In genomic region chr12:67720383-67720856, GRCh38 we compare ENCODE assay signal across 13 cellular contexts.
DNase-seq lines count a peak whose midpoint lies in the region; ATAC-seq and TF ChIP-seq lines count a peak whose summit lies in the region.
"Had no signal": no experiment of that assay in that cellular context is flagged by ENCODE, and none has a peak within 500 bp of the region (broad histone marks: within the 10 kb centered on the region; RNA-seq: fewer than 3 reads in every experiment).

No MANE protein-coding gene starts in this region.

- no peaks in the 10 kb centered on the region for H3K4me1 ChIP-seq in mammary epithelial cell (ENCODE audit: insufficient read depth, low read length)

- no peak overlapping the region for H3K27ac ChIP-seq in mammary epithelial cell (ENCODE audit: insufficient read depth, low read depth, low read length)
- H3K27ac ChIP-seq: upper lobe of left lung had no signal

- H3K36me3 Mint-ChIP-seq in MCF 10A (ENCODE audit: insufficient read depth, unreplicated experiment), result no peaks in the 10 kb centered on the region
- H3K36me3 Mint-ChIP-seq: CD4-positive, CD25-positive, alpha-beta regulatory T cell; memory B cell had no signal

- no peaks in the 10 kb centered on the region for H3K9me3 ChIP-seq in mammary epithelial cell (replicated peaks; ENCODE audit: insufficient read depth, low read length)
- H3K9me3 ChIP-seq: upper lobe of left lung had no signal

- H4K20me1 ChIP-seq in mammary epithelial cell (ENCODE audit: insufficient read depth, low read length), result no peaks in the 10 kb centered on the region

- H3K79me2 ChIP-seq in mammary epithelial cell (ENCODE audit: insufficient read depth, low read length), result no peaks in the 10 kb centered on the region

- H3K27me3 Mint-ChIP-seq in MCF 10A (ENCODE audit: insufficient read depth, unreplicated experiment), result no peaks in the 10 kb centered on the region
- H3K27me3 Mint-ChIP-seq: activated T-cell treated with anti-CD3 and anti-CD28 coated beads, Interleukin-2, amount 50 U/mL, for 24 hours had no signal

- no peak overlapping the region for H3K4me3 ChIP-seq in mammary epithelial cell (replicated peaks in 1 of 3; ENCODE audit: insufficient read depth in 1 of 3, low read depth in 2 of 3, low read length in 3 of 3)
- H3K4me3 ChIP-seq: upper lobe of left lung had no signal

- H3K9ac ChIP-seq in mammary epithelial cell (ENCODE audit: insufficient read depth, low read length), result no peak overlapping the region

- in situ Hi-C loops in mammary epithelial cell (cut with MboI; ENCODE audit: low sequenced_read_pairs in 2 of 2), result no loop called here

- H3K9me3 Mint-ChIP-seq in MCF 10A (ENCODE audit: unreplicated experiment), result no peaks in the 10 kb centered on the region
- H3K9me3 Mint-ChIP-seq: activated T-cell treated with anti-CD3 and anti-CD28 coated beads, Interleukin-2, amount 50 U/mL, for 24 hours; CD4-positive, CD25-positive, alpha-beta regulatory T cell; memory B cell had no signal

- no peak for TF ChIP-seq CTCF in MCF 10A (IDR thresholded peaks at IDR 0.05; ENCODE audit: unreplicated experiment)
- no peak for TF ChIP-seq CTCF in mammary epithelial cell (conservative IDR thresholded peaks at IDR 0.05 in 1 of 2, IDR thresholded peaks at IDR 0.05 in 1 of 2; ENCODE audit: extremely low read depth in 1 of 2, insufficient read depth in 1 of 2, low read depth in 1 of 2, low read length in 2 of 2)

- H3K27me3 ChIP-seq in mammary epithelial cell (ENCODE audit: insufficient read depth, low read length), result no peaks in the 10 kb centered on the region
- H3K27me3 ChIP-seq: upper lobe of left lung had no signal

- DNase-seq in MCF 10A (ENCODE audit: unreplicated experiment), result peak; percentile 20
- DNase-seq in mammary epithelial cell, result no peak
- peak; percentile 12 for DNase-seq in iPS-NIHi11 (ENCODE audit: low spot score)
- DNase-seq in hippocampal formation (lab: John Stamatoyannopoulos, UW), result no peak
- DNase-seq in stimulated activated CD4-positive, alpha-beta T cell treated with anti-CD3 and anti-CD28 coated beads, Interleukin-4, amount 100 ng/mL, for 1 hour, result no peak
- DNase-seq in foreskin melanocyte, result no peak
- DNase-seq: activated T-cell treated with anti-CD3 and anti-CD28 coated beads, Interleukin-2, amount 50 U/mL, for 24 hours; CD4-positive, CD25-positive, alpha-beta regulatory T cell; stimulated activated CD4-positive, alpha-beta T cell treated with anti-CD3 and anti-CD28 coated beads, Interleukin-2, amount 100 ng/mL, for 48 hours had no signal

- H3K27ac Mint-ChIP-seq in MCF 10A (ENCODE audit: low read depth, unreplicated experiment), result no peak overlapping the region
- H3K27ac Mint-ChIP-seq: activated T-cell treated with anti-CD3 and anti-CD28 coated beads, Interleukin-2, amount 50 U/mL, for 24 hours; memory B cell had no signal

- dilution Hi-C loops in mammary epithelial cell (cut with HindIII; ENCODE audit: low sequenced_read_pairs), result no loop called here

- BruUV-seq in MCF 10A (replicated peaks; lab: Mats Ljungman, UMichigan) (no TSS peak), mammary epithelial cell (replicated peaks; lab: Mats Ljungman, UMichigan) (no TSS peak)

- H3K4me2 ChIP-seq in mammary epithelial cell (ENCODE audit: insufficient read depth, low read depth, low read length), result no peak overlapping the region

- H3K4me3 Mint-ChIP-seq in MCF 10A (ENCODE audit: unreplicated experiment), result no peak overlapping the region
- H3K4me3 Mint-ChIP-seq: activated T-cell treated with anti-CD3 and anti-CD28 coated beads, Interleukin-2, amount 50 U/mL, for 24 hours; CD4-positive, CD25-positive, alpha-beta regulatory T cell; memory B cell had no signal

- H3K36me3 ChIP-seq in mammary epithelial cell (ENCODE audit: insufficient read depth, low read length), result no peaks in the 10 kb centered on the region
- H3K36me3 ChIP-seq: upper lobe of left lung had no signal

- intact Hi-C loops in MCF 10A (cut with micrococcal nuclease), result no loop called here
- intact Hi-C loops in mammary epithelial cell (cut with micrococcal nuclease), result no loop called here

- 86% methylated on average over 1 of the region's 3 CpGs for WGBS in mammary epithelial cell (ENCODE audit: low coverage, missing lambda C conversion rate)

- H3K4me1 Mint-ChIP-seq in MCF 10A (ENCODE audit: insufficient read depth, unreplicated experiment), result peaks cover 5% of the 10 kb centered on the region

- POLR2A ChIA-PET in MCF 10A (lab: Yijun Ruan, JAX), result no interaction called here

- CTCF ChIA-PET in MCF 10A (lab: Yijun Ruan, JAX) (interaction anchor here (1.2 kb wide), 1 partner anchor 223 kb away, joined by 3 read pairs; no protein-coding TSS in a partner anchor), mammary epithelial cell (lab: Charles Lee; ENCODE audit: low non-redundant PET) (no interaction called here)

- peak; percentile 91 for ATAC-seq in SK-N-SH treated with all-trans-retinoic acid at 6 μM for 48 hours
- ATAC-seq in HG03139 (IDR thresholded peaks at IDR 0.05; ENCODE audit: unreplicated experiment), result no peak

- H2AFZ ChIP-seq in mammary epithelial cell (ENCODE audit: low read depth, low read length), result no peak overlapping the region

TF ChIP-seq in SK-N-SH treated with all-trans-retinoic acid at 6 μM for 48 hours, 23 proteins besides CTCF, POLR2A, EP300 and RAD21:
- TF ChIP-seq BACH2 (CRISPR knock-in tag; IDR thresholded peaks at IDR 0.05; ENCODE audit: borderline replicate concordance) (no peak), ZNF70 (CRISPR knock-in tag; IDR thresholded peaks at IDR 0.05) (no peak), ARNTL (CRISPR knock-in tag; IDR thresholded peaks at IDR 0.05; ENCODE audit: borderline replicate concordance, low read depth) (no peak), PPARA (CRISPR knock-in tag; IDR thresholded peaks at IDR 0.05; ENCODE audit: borderline replicate concordance) (no peak), ZFP30 (CRISPR knock-in tag; IDR thresholded peaks at IDR 0.05) (no peak), RARB (CRISPR knock-in tag; IDR thresholded peaks at IDR 0.05) (peak; percentile 68; the same call in 1 of the 2 replicates), TOX (CRISPR knock-in tag; IDR thresholded peaks at IDR 0.05; ENCODE audit: borderline replicate concordance) (0 out of 2 replicates have a peak, but pooled peaks have one; percentile 60), POU6F1 (CRISPR knock-in tag; IDR thresholded peaks at IDR 0.05; ENCODE audit: borderline replicate concordance, low read depth) (no peak), PATZ1 (CRISPR knock-in tag; IDR thresholded peaks at IDR 0.05; ENCODE audit: borderline replicate concordance) (no peak), ZNF565 (CRISPR knock-in tag; conservative IDR thresholded peaks at IDR 0.05; ENCODE audit: low read depth) (no peak), TCF4 (CRISPR knock-in tag; IDR thresholded peaks at IDR 0.05; ENCODE audit: borderline replicate concordance) (no peak), ISL1 (CRISPR knock-in tag; IDR thresholded peaks at IDR 0.05) (no peak), ZC3H10 (CRISPR knock-in tag; IDR thresholded peaks at IDR 0.05) (no peak), TSHZ2 (CRISPR knock-in tag; IDR thresholded peaks at IDR 0.05) (no peak)

Comparison
In these comparisons a context has a peak if more than half of its experiments do, and no peak if none do; other contexts are left out.
1. DNase-seq: peak in MCF 10A (single experiment) and iPS-NIHi11 (single experiment); none in mammary epithelial cell (single experiment), hippocampal formation (0 of 2), stimulated activated CD4-positive, alpha-beta T cell treated with anti-CD3 and anti-CD28 coated beads, Interleukin-4, amount 100 ng/mL, for 1 hour (single experiment) and foreskin melanocyte (single experiment).